In genomic region chr12:101597164-101597563, GRCh38 we compare ENCODE assay signal across 1 cellular context.
TF ChIP-seq lines count a peak whose summit lies in the region.

No MANE protein-coding gene starts in this region.

TF ChIP-seq in GM23338, 12 proteins besides CTCF, POLR2A, EP300 and RAD21 (continued from another document):
- TF ChIP-seq ZNF462 (CRISPR knock-in tag; IDR thresholded peaks at IDR 0.05): 0 out of 2 replicates have a peak, but pooled peaks have one; percentile 30
- no peak for TF ChIP-seq ETS1 (IDR thresholded peaks at IDR 0.05)
